9 cellular contexts compared by ENCODE assay signal in genomic region chr5:174735498-174736350, GRCh38. TPM values are rescaled to one million over a fixed set of nuclear protein-coding genes. Genes with fewer than 3 reads are reported as not detected.
A peak's percentile ranks its signal among the peaks of the same experiment; 100 is the strongest.
DNase-seq lines count a peak whose midpoint lies in the region; ATAC-seq and TF ChIP-seq lines count a peak whose summit lies in the region.
"Had no signal": no experiment of that assay in that cellular context is flagged by ENCODE, and none has a peak within 500 bp of the region (broad histone marks: within the 10 kb centered on the region; RNA-seq: fewer than 3 reads in every experiment).

No MANE protein-coding gene starts in this region.

- peak overlapping the region; percentile 90 for H3K4me2 ChIP-seq in mammary epithelial cell (ENCODE audit: insufficient read depth, low read depth, low read length)
- H3K4me2 ChIP-seq in mesendoderm (ENCODE audit: low read length), result peak overlapping the region; percentile 86

- H4K8ac ChIP-seq in mesendoderm (ENCODE audit: low read depth, low read length), result no peak overlapping the region

- H3K27me3 ChIP-seq in mammary epithelial cell (ENCODE audit: insufficient read depth, low read length) (peaks cover 7% of the 10 kb centered on the region), mesendoderm (ENCODE audit: insufficient read depth, low read length, poor library complexity) (no peaks in the 10 kb centered on the region)

- no peak overlapping the region for H4K5ac ChIP-seq in mesendoderm (ENCODE audit: low read length)

- peak overlapping the region; percentile 83 for H2AFZ ChIP-seq in mammary epithelial cell (ENCODE audit: low read depth, low read length)

- intact Hi-C loops in mammary epithelial cell (cut with micrococcal nuclease), result loop anchor here (1.0 to 10.0 kb wide), 5 partner anchors 58 to 711 kb away; no protein-coding TSS in a partner anchor

- H3K4ac ChIP-seq in mesendoderm (ENCODE audit: low read depth, low read length), result peak overlapping the region; percentile 64

- dilution Hi-C loops in mammary epithelial cell (cut with HindIII; ENCODE audit: low sequenced_read_pairs), result no loop called here

- no peaks in the 10 kb centered on the region for H4K20me1 ChIP-seq in mammary epithelial cell (ENCODE audit: insufficient read depth, low read length)

- H3K9ac ChIP-seq in mammary epithelial cell (ENCODE audit: insufficient read depth, low read length) (no peak overlapping the region), mesendoderm (ENCODE audit: low read length) (peak overlapping the region; percentile 66)

- peak overlapping the region; percentile 54 for H3K18ac ChIP-seq in mesendoderm (ENCODE audit: low read length)

- H2BK5ac ChIP-seq in mesendoderm (ENCODE audit: low read length), result peak overlapping the region; percentile 75

- H3K9me3 ChIP-seq in mammary epithelial cell (replicated peaks; ENCODE audit: insufficient read depth, low read length), result no peaks in the 10 kb centered on the region

- CTCF ChIA-PET in mammary epithelial cell (lab: Charles Lee; ENCODE audit: low non-redundant PET), result interaction anchor here (0.7 kb wide), 1 partner anchor 58 kb away, joined by 3 read pairs; no protein-coding TSS in a partner anchor

- no TSS peak for BruUV-seq in mammary epithelial cell (replicated peaks; lab: Mats Ljungman, UMichigan)

- H3K4me3 ChIP-seq in mammary epithelial cell (replicated peaks in 1 of 3; ENCODE audit: insufficient read depth in 1 of 3, low read depth in 2 of 3, low read length in 3 of 3), result peak overlapping the region; percentile 31 to 42 (median 36)
- peak overlapping the region; percentile 0 for H3K4me3 ChIP-seq in mesendoderm (ENCODE audit: low read length)

- peaks cover 8% of the 10 kb centered on the region for H3K4me1 ChIP-seq in mammary epithelial cell (ENCODE audit: insufficient read depth, low read length)
- peaks cover 7% of the 10 kb centered on the region for H3K4me1 ChIP-seq in mesendoderm (ENCODE audit: control insufficient read depth, low read depth, low read length)

- TF ChIP-seq CTCF in AG09319 (IDR thresholded peaks at IDR 0.05; ENCODE audit: low read depth, low read length) (peak; percentile 27), mammary epithelial cell (conservative IDR thresholded peaks at IDR 0.05 in 1 of 2, IDR thresholded peaks at IDR 0.05 in 1 of 2; ENCODE audit: extremely low read depth in 1 of 2, insufficient read depth in 1 of 2, low read depth in 1 of 2, low read length in 2 of 2) (peak; percentile 70 to 82)

- peak overlapping the region; percentile 63 for H2BK120ac ChIP-seq in mesendoderm (ENCODE audit: low read depth, low read length)

- no peak for ATAC-seq in GM19351 (IDR thresholded peaks at IDR 0.05; ENCODE audit: unreplicated experiment)

- H3K36me3 ChIP-seq in mammary epithelial cell (ENCODE audit: insufficient read depth, low read length) (no peaks in the 10 kb centered on the region), mesendoderm (ENCODE audit: control insufficient read depth, insufficient read depth, low read length) (no peaks in the 10 kb centered on the region)

- DNase-seq in AG09319 (ENCODE audit: extremely low read depth, low read depth), result no peak
- DNase-seq in KBM-7, result peak; percentile 29
- DNase-seq in mammary epithelial cell, result no peak
- DNase-seq in mesendoderm, result peak; percentile 92
- no peak for DNase-seq in NCI-H446 (lab: John Stamatoyannopoulos, UW)
- DNase-seq in NCI-H2081 treated with DMSO at 0.1 percent for 48 hours (lab: John Stamatoyannopoulos, UW), result no peak
- DNase-seq in occipital lobe (lab: John Stamatoyannopoulos, UW), result no peak

- no peak overlapping the region for H3K23ac ChIP-seq in mesendoderm (ENCODE audit: low read length)

- H3K27ac ChIP-seq in mammary epithelial cell (ENCODE audit: insufficient read depth, low read depth, low read length) (no peak overlapping the region), mesendoderm (ENCODE audit: low read depth, low read length) (peak overlapping the region; percentile 15)

- peak overlapping the region; percentile 89 for H3K56ac ChIP-seq in mesendoderm (ENCODE audit: low read length)

- H3K79me1 ChIP-seq in mesendoderm (ENCODE audit: low read length), result no peaks in the 10 kb centered on the region

- no peak overlapping the region for H2BK15ac ChIP-seq in mesendoderm (replicated peaks; ENCODE audit: low read depth)

- no peak overlapping the region for H2AK5ac ChIP-seq in mesendoderm (ENCODE audit: low read length)

- WGBS in mammary epithelial cell (ENCODE audit: low coverage, missing lambda C conversion rate), result under 1% methylated on average over 27 of the region's 55 CpGs
- no CpG with 5 or more reads among the region's 55 CpGs for WGBS in mesendoderm (ENCODE audit: extremely low coverage, insufficient coverage, low lambda C conversion rate)

- in situ Hi-C loops in KBM-7 (cut with MboI; ENCODE audit: low pct_unique_long_range_greater_than_20kb, low sequenced_read_pairs), result loop anchor here (25.0 kb wide), 1 partner anchor 323 kb away; no protein-coding TSS in a partner anchor
- in situ Hi-C loops in mammary epithelial cell (cut with MboI; ENCODE audit: low sequenced_read_pairs in 2 of 2), result loop anchor here in 1 of 2 donors (5.0 kb wide), 1 partner anchor 318 kb away; no protein-coding TSS in a partner anchor

- H3K79me2 ChIP-seq in mammary epithelial cell (ENCODE audit: insufficient read depth, low read length) (no peaks in the 10 kb centered on the region), mesendoderm (ENCODE audit: control insufficient read depth, insufficient read depth, low read length) (no peaks in the 10 kb centered on the region)

RNA-seq across cellular contexts. Expression of gene MSX2, which starts 11.3 kb away (rescaled TPM):
- total RNA-seq in mammary epithelial cell, result 1 to 10 TPM; 2.0 to 3.3 TPM
- polyA plus RNA-seq in mammary epithelial cell, result 3.9 TPM
- polyA minus RNA-seq in mammary epithelial cell, result 0.36 TPM
- polyA plus RNA-seq in mesendoderm (2013, experiment 1 of 2), result 27.2 TPM
- 25.1 TPM for polyA plus RNA-seq in mesendoderm (2013, experiment 2 of 2)
- not detected for total RNA-seq in occipital lobe
- polyA plus RNA-seq: IgD-negative memory B cell had no signal

Comparison
In these comparisons a context has a peak if more than half of its experiments do, and no peak if none do; other contexts are left out.
1. DNase-seq: peak in KBM-7 (single experiment) and mesendoderm (single experiment); none in AG09319 (single experiment), mammary epithelial cell (single experiment), NCI-H446 (0 of 2), NCI-H2081 treated with DMSO at 0.1 percent for 48 hours (single experiment) and occipital lobe (single experiment).